Comparison of ENCODE assay signal across 8 cellular contexts in the genomic region with DNA sequence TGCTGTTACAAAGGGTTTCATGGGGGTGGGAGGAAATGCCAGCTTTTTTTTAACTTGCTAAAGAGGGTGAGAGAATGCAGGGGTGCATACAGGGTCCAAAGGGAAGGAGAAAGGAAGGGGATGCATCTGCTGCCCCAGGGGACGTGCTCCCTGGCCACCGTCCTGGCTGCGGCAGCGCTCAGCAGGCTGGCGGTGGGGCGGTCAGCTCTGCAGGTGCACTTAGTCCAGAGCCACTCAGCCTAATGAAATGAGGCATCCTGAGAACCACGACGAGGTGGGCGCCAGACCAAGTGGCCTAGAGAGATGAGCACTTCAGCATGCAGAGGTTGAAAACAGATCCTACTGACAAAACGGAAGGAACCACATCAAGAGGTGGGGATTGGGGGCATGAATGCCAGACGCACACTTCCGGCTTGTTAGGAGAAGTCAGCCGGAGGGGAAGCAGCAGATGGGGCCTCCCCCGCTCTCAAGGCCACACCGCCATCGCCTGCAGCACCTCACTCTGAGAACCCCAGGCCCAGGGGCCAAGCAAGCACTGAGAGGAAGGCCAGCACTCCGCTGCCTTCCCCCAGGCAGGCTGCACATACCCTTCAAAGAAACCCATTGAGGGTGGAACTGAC.
A peak's percentile ranks its signal among the peaks of the same experiment; 100 is the strongest.
DNase-seq lines count a peak whose midpoint lies in the region; ATAC-seq and TF ChIP-seq lines count a peak whose summit lies in the region.

No MANE protein-coding gene starts in this region.

- DNase-seq in UCSD-AML1 (lab: John Stamatoyannopoulos, UW; ENCODE audit: unreplicated experiment), result peak; percentile 69
- DNase-seq in stimulated activated CD8-positive, alpha-beta memory T cell treated with anti-CD3 and anti-CD28 coated beads, Interleukin-2, amount 100 ng/mL, for 48 hours (ENCODE audit: low read depth in 2 of 2), result peak; percentile 14 to 34
- DNase-seq in NCI-H510A treated with DMSO at 0.1 percent for 48 hours (lab: John Stamatoyannopoulos, UW), result no peak
- DNase-seq in GOT3 (lab: John Stamatoyannopoulos, UW), result no peak

- TF ChIP-seq POLR2A in GM19099 (IDR thresholded peaks at IDR 0.05; ENCODE audit: extremely low read depth, insufficient read length, low read depth), result peak; percentile 27

- H3K4me3 Mint-ChIP-seq in dendritic cell treated with granulocyte-macrophage colony-stimulating factor and Interleukin-4, amounts not matched to agents 40 ng/mL and 50 ng/mL, for 4 days, result peak overlapping the region; percentile 4

- peaks cover 13% of the 10 kb centered on the region for H3K4me1 Mint-ChIP-seq in dendritic cell treated with granulocyte-macrophage colony-stimulating factor and Interleukin-4, amounts not matched to agents 40 ng/mL and 50 ng/mL, for 4 days (ENCODE audit: low read depth)

- ATAC-seq in HG03095 (IDR thresholded peaks at IDR 0.05; ENCODE audit: unreplicated experiment), result no peak
- ATAC-seq in HG03045 (IDR thresholded peaks at IDR 0.05; ENCODE audit: unreplicated experiment), result no peak

- H3K9me3 Mint-ChIP-seq in dendritic cell treated with granulocyte-macrophage colony-stimulating factor and Interleukin-4, amounts not matched to agents 40 ng/mL and 50 ng/mL, for 4 days, result no peaks in the 10 kb centered on the region

- peak overlapping the region; percentile 72 for H3K27ac Mint-ChIP-seq in dendritic cell treated with granulocyte-macrophage colony-stimulating factor and Interleukin-4, amounts not matched to agents 40 ng/mL and 50 ng/mL, for 4 days

- no peaks in the 10 kb centered on the region for H3K27me3 Mint-ChIP-seq in dendritic cell treated with granulocyte-macrophage colony-stimulating factor and Interleukin-4, amounts not matched to agents 40 ng/mL and 50 ng/mL, for 4 days

- peaks cover 80% of the 10 kb centered on the region for H3K36me3 Mint-ChIP-seq in dendritic cell treated with granulocyte-macrophage colony-stimulating factor and Interleukin-4, amounts not matched to agents 40 ng/mL and 50 ng/mL, for 4 days (ENCODE audit: low read depth)

- intact Hi-C loops in dendritic cell treated with granulocyte-macrophage colony-stimulating factor and Interleukin-4, amounts not matched to agents 40 ng/mL and 50 ng/mL, for 4 days (cut with micrococcal nuclease), result no loop called here

Comparison
In these comparisons a context has a peak if more than half of its experiments do, and no peak if none do; other contexts are left out.
1. DNase-seq: peak in UCSD-AML1 (single experiment) and stimulated activated CD8-positive, alpha-beta memory T cell treated with anti-CD3 and anti-CD28 coated beads, Interleukin-2, amount 100 ng/mL, for 48 hours (2 of 2); none in NCI-H510A treated with DMSO at 0.1 percent for 48 hours (single experiment) and GOT3 (single experiment).